ENCODE assay signal across 20 cellular contexts in the genomic region with DNA sequence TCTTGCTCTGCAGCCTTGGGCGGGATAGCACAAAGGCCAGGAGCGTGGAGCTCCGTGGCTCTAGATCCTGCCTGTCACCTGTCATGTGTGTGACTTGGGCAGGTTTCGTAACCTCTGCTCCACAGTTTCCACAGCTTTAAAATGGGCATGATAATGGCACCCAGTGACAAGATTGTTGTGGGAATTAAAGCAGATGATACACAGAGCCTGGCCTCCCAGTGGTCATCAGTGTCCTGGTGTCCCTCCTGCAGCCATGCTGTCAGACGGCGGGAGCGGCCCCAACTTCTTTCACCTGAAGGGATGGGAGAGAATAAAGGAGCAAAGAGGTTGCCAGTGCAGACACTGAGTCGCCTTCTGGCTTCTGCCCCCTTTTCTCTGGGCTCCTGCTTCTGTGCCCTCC.
DNase-seq lines count a peak whose midpoint lies in the region; ATAC-seq and TF ChIP-seq lines count a peak whose summit lies in the region.
"Had no signal": no experiment of that assay in that cellular context is flagged by ENCODE, and none has a peak within 500 bp of the region (broad histone marks: within the 10 kb centered on the region; RNA-seq: fewer than 3 reads in every experiment).

No MANE protein-coding gene starts in this region.

- no peaks in the 10 kb centered on the region for H3K36me3 ChIP-seq in endodermal cell (ENCODE audit: control insufficient read depth, insufficient read depth, low read length)
- H3K36me3 ChIP-seq in lower lobe of right lung: peaks cover 24% of the 10 kb centered on the region
- H3K36me3 ChIP-seq in transverse colon: peaks cover 0 to 29% (median 4%) of the 10 kb centered on the region in 4 donors
- H3K36me3 ChIP-seq in SJCRH30: no peaks in the 10 kb centered on the region; the same call in 1 of the 2 replicates

- H3K4me3 Mint-ChIP-seq in endodermal cell: no peak overlapping the region
- H3K4me3 Mint-ChIP-seq: B cell, CD14-positive monocyte, H9, HFFc6 had no signal

- H3K27ac ChIP-seq in endodermal cell (ENCODE audit: low read depth, low read length): no peak overlapping the region
- H3K27ac ChIP-seq in lower lobe of right lung: no peak overlapping the region
- H3K27ac ChIP-seq in transverse colon: no peak overlapping the region
- no peak overlapping the region for H3K27ac ChIP-seq in SJCRH30
- H3K27ac ChIP-seq: GM23248 had no signal

- no peaks in the 10 kb centered on the region for H3K27me3 ChIP-seq in endodermal cell (ENCODE audit: control insufficient read depth, insufficient read depth, low read length, poor library complexity, severe bottlenecking)
- H3K27me3 ChIP-seq in lower lobe of right lung (ENCODE audit: low read depth): no peaks in the 10 kb centered on the region
- no peaks in the 10 kb centered on the region for H3K27me3 ChIP-seq in transverse colon
- H3K27me3 ChIP-seq in SJCRH30: no peaks in the 10 kb centered on the region

- H3K4me1 ChIP-seq in endodermal cell (ENCODE audit: control insufficient read depth, insufficient read depth, low read length) (no peaks in the 10 kb centered on the region), lower lobe of right lung (no peaks in the 10 kb centered on the region), transverse colon (no peaks in the 10 kb centered on the region), SJCRH30 (no peaks in the 10 kb centered on the region)

- H3K9me3 ChIP-seq in endodermal cell (ENCODE audit: control insufficient read depth, low read length) (peaks cover 16% of the 10 kb centered on the region), lower lobe of right lung (no peaks in the 10 kb centered on the region), transverse colon (no peaks in the 10 kb centered on the region), SJCRH30 (replicated peaks) (peaks cover 6% of the 10 kb centered on the region)

- peaks cover 79% of the 10 kb centered on the region for H3K36me3 Mint-ChIP-seq in endodermal cell (ENCODE audit: low read depth)

- no peak for TF ChIP-seq CTCF in endodermal cell (conservative IDR thresholded peaks at IDR 0.05)
- no peak for TF ChIP-seq CTCF in lower lobe of right lung (IDR thresholded peaks at IDR 0.05)
- no peak for TF ChIP-seq CTCF in transverse colon (IDR thresholded peaks at IDR 0.05)

- DNase-seq in activated effector memory CD4-positive, alpha-beta T cell treated with anti-CD3 and anti-CD28 coated beads, Interleukin-2, amount 50 U/mL, for 16 hours: peak; percentile 42
- no peak for DNase-seq in activated effector memory CD4-positive, alpha-beta T cell treated with Interleukin-2 at 50 U/mL for 16 hours
- DNase-seq in endodermal cell (peak; percentile 16), lower lobe of right lung (peak; percentile 16), transverse colon (peak; percentile 3), SW480 (ENCODE audit: low spot score) (no peak), SJCRH30 (no peak)
- DNase-seq: DMS79 treated with DMSO at 0.1 percent for 48 hours, H9, HFFc6, Karpas-422, NCI-H1694, NCI-H2081 treated with DMSO at 0.1 percent for 48 hours, NCI-H2171 treated with DMSO at 0.1 percent for 48 hours, NCI-H524 treated with DMSO at 0.1 percent for 48 hours had no signal

- TF ChIP-seq POLR2A in transverse colon (IDR thresholded peaks at IDR 0.05): no peak

- peaks cover 21% of the 10 kb centered on the region for H3K9me3 Mint-ChIP-seq in endodermal cell

- 92 to 96% methylated on average over 4 to 8 of the region's 8 CpGs for WGBS in endodermal cell (ENCODE audit: insufficient coverage in 1 of 2, insufficient read length in 1 of 2), 2 experiments
- 94% methylated on average over 8 of the region's 8 CpGs; no CpG with 5 or more reads in 1 of the 2 donors for WGBS in transverse colon (ENCODE audit: low coverage in 1 of 2), 2 donors

- in situ Hi-C loops in transverse colon (cut with MboI; ENCODE audit: low pct_ligation_motif_present in 1 of 4, low pct_unique_long_range_greater_than_20kb in 1 of 4, low sequenced_read_pairs in 3 of 4): loop anchor here in 2 of 4 donors (25.0 kb wide), 2 partner anchors 187 to 237 kb away; no protein-coding TSS in a partner anchor

- H3K4me3 ChIP-seq in endodermal cell (ENCODE audit: low read length): no peak overlapping the region
- no peak overlapping the region for H3K4me3 ChIP-seq in lower lobe of right lung
- no peak overlapping the region for H3K4me3 ChIP-seq in transverse colon
- H3K4me3 ChIP-seq in SJCRH30: no peak overlapping the region
- H3K4me3 ChIP-seq: GM12878, GM23248 had no signal

- intact Hi-C loops in lower lobe of right lung (cut with DNase I): no loop called here
- intact Hi-C loops in transverse colon (cut with DNase I; ENCODE audit: low total_unique reads): no loop called here

- H3K4me1 Mint-ChIP-seq in endodermal cell: peaks cover 12% of the 10 kb centered on the region
- H3K4me1 Mint-ChIP-seq: B cell had no signal

- H3K9ac ChIP-seq in endodermal cell (ENCODE audit: extremely low read depth, low read length, poor library complexity, severe bottlenecking): no peak overlapping the region
- H3K9ac ChIP-seq: GM23248 had no signal

- no peak for TF ChIP-seq EP300 in transverse colon (IDR thresholded peaks at IDR 0.05; ENCODE audit: low read depth)

- H3K27me3 Mint-ChIP-seq in endodermal cell (ENCODE audit: insufficient read depth): no peaks in the 10 kb centered on the region
- H3K27me3 Mint-ChIP-seq: B cell had no signal

- H3K27ac Mint-ChIP-seq in endodermal cell: no peak overlapping the region
- H3K27ac Mint-ChIP-seq: B cell, H9, HFFc6 had no signal

- ATAC-seq in lower lobe of right lung (no peak), GM21367 (IDR thresholded peaks at IDR 0.05; ENCODE audit: unreplicated experiment) (no peak)
- ATAC-seq: GM12878 had no signal

Comparison
In these comparisons a context has a peak if more than half of its experiments do, and no peak if none do; other contexts are left out.
1. DNase-seq: peak in activated effector memory CD4-positive, alpha-beta T cell treated with anti-CD3 and anti-CD28 coated beads, Interleukin-2, amount 50 U/mL, for 16 hours (single experiment), endodermal cell (single experiment), lower lobe of right lung (single experiment) and transverse colon (single experiment); none in activated effector memory CD4-positive, alpha-beta T cell treated with Interleukin-2 at 50 U/mL for 16 hours (single experiment), SW480 (single experiment) and SJCRH30 (0 of 2).